13 cellular contexts compared by ENCODE assay signal in the genomic region with DNA sequence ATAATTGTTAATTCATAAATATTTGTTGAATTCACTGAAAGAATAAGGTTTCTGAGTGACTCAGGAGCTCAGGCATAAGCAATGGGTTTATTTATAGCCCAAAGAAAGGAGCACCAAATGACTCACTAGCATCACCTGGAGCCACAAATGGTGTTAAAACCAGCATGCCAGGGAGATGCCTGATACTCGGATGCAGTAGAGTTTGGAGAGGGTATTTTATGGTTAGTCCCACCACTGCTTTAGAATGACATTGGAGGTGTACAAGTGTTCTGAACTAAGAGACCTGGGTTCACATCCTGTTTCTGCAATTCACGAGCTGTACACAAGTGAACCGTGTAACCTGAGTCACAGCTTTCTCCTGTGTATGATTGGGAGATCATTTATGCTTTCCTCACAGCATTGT. TPM values are rescaled to one million over a fixed set of nuclear protein-coding genes. Genes with fewer than 3 reads are reported as not detected.
A peak's percentile ranks its signal among the peaks of the same experiment; 100 is the strongest.
DNase-seq lines count a peak whose midpoint lies in the region; ATAC-seq and TF ChIP-seq lines count a peak whose summit lies in the region.
"Had no signal": no experiment of that assay in that cellular context is flagged by ENCODE, and none has a peak within 500 bp of the region (broad histone marks: within the 10 kb centered on the region; RNA-seq: fewer than 3 reads in every experiment).

No MANE protein-coding gene starts in this region.

- intact Hi-C loops in heart right ventricle (cut with DNase I), result loop anchor here (5.0 to 10.0 kb wide), 8 partner anchors 152 to 482 kb away; no protein-coding TSS in a partner anchor
- intact Hi-C loops in cardiac septum (cut with DNase I), result loop anchor here (10.0 kb wide), 1 partner anchor 162 kb away; no protein-coding TSS in a partner anchor

- H3K9me3 ChIP-seq in heart right ventricle, result no peaks in the 10 kb centered on the region

- H3K36me3 ChIP-seq in heart right ventricle, result no peaks in the 10 kb centered on the region

- H3K27me3 ChIP-seq in heart right ventricle, result peaks cover 0 to 11% (median 0%) of the 10 kb centered on the region in 7 donors

- DNase-seq in NCI-H748 (lab: John Stamatoyannopoulos, UW; ENCODE audit: unreplicated experiment), result peak; percentile 40
- no peak for DNase-seq in NCI-H748 treated with DMSO at 0.1 percent for 48 hours (lab: John Stamatoyannopoulos, UW)
- DNase-seq in heart right ventricle, result no peak
- no peak for DNase-seq in NCI-H2081 treated with DMSO at 0.1 percent for 48 hours (lab: John Stamatoyannopoulos, UW)
- DNase-seq in cardiac septum (ENCODE audit: low spot score), result no peak
- DNase-seq: 8988T, activated gamma-delta T cell, DMS79 treated with DMSO at 0.1 percent for 48 hours, hippocampal formation, NCI-H1417 treated with DMSO at 0.1 percent for 48 hours had no signal

- TF ChIP-seq CTCF in heart right ventricle (IDR thresholded peaks at IDR 0.05), result no peak

- no peak overlapping the region for H3K4me3 ChIP-seq in heart right ventricle

- 65 to 68% methylated on average over 3 of the region's 3 CpGs for WGBS in heart right ventricle, 2 donors

- peak; percentile 55 for ATAC-seq in GM19452 (IDR thresholded peaks at IDR 0.05; ENCODE audit: unreplicated experiment)
- ATAC-seq in HG03103 (IDR thresholded peaks at IDR 0.05; ENCODE audit: low read depth, unreplicated experiment), result peak; percentile 68
- ATAC-seq in esophagus mucosa, result peak; percentile 59
- ATAC-seq in heart right ventricle, result no peak

- H3K27ac ChIP-seq in heart right ventricle, result no peak overlapping the region

- peaks cover 0 to 7% (median 0%) of the 10 kb centered on the region in 9 donors for H3K4me1 ChIP-seq in heart right ventricle

RNA-seq across cellular contexts. Expression of a gene that starts 25.2 kb away (rescaled TPM):
- total RNA-seq in esophagus mucosa (7.0 TPM), heart right ventricle (under 1 TPM in 9 of 10 donors, not detected in 1; 0.20 to 0.53 (median 0.32) TPM), cardiac septum (0.46 TPM)
- under 1 TPM; 0.10 to 0.59 TPM for polyA plus RNA-seq in heart right ventricle

Comparison
In these comparisons a context has a peak if more than half of its experiments do, and no peak if none do; other contexts are left out.
1. ATAC-seq: peak in GM19452 (single experiment), HG03103 (single experiment) and esophagus mucosa (single experiment); none in heart right ventricle (0 of 8).